In genomic region chr2:156338578-156338977, GRCh38 we compare ENCODE assay signal across 15 cellular contexts. TPM values are rescaled to one million over a fixed set of nuclear protein-coding genes. Genes with fewer than 3 reads are reported as not detected.
DNase-seq lines count a peak whose midpoint lies in the region; ATAC-seq and TF ChIP-seq lines count a peak whose summit lies in the region.
"Had no signal": no experiment of that assay in that cellular context is flagged by ENCODE, and none has a peak within 500 bp of the region (broad histone marks: within the 10 kb centered on the region; RNA-seq: fewer than 3 reads in every experiment).

No MANE protein-coding gene starts in this region.

- WGBS in psoas muscle, 3 donors, result 64 to 75% (median 73%) methylated on average over 2 of the region's 2 CpGs

- H3K9me3 ChIP-seq in breast epithelium (no peaks in the 10 kb centered on the region), psoas muscle (no peaks in the 10 kb centered on the region)

- H3K27ac ChIP-seq in breast epithelium, result peak overlapping the region; percentile 2 to 15
- H3K27ac ChIP-seq in psoas muscle, result peak overlapping the region; percentile 100
- H3K27ac ChIP-seq: parathyroid adenoma had no signal

- H3K27me3 ChIP-seq in breast epithelium, result no peaks in the 10 kb centered on the region
- no peaks in the 10 kb centered on the region for H3K27me3 ChIP-seq in psoas muscle (ENCODE audit: insufficient read depth in 3 of 3, low read length in 2 of 3)

- H3K4me1 ChIP-seq in breast epithelium, result peaks cover 0 to 16% of the 10 kb centered on the region in 2 donors
- H3K4me1 ChIP-seq in psoas muscle, result peaks cover 44% of the 10 kb centered on the region

- peak; percentile 80 for DNase-seq in DMS53 treated with DMSO at 0.1 percent for 48 hours (lab: John Stamatoyannopoulos, UW; ENCODE audit: unreplicated experiment)
- DNase-seq in LNCaP clone FGC (ENCODE audit: low read depth), result peak; percentile 56
- DNase-seq in breast epithelium (ENCODE audit: low spot score in 2 of 2), result no peak
- no peak for DNase-seq in psoas muscle
- no peak for DNase-seq in stimulated activated CD4-positive, alpha-beta T cell treated with anti-CD3 and anti-CD28 coated beads, Interleukin-4, amount 100 ng/mL, for 24 hours
- DNase-seq: activated gamma-delta T cell treated with Interleukin-2 at 50 U/mL for 16 hours, DND-41, foreskin fibroblast, left ventricle myocardium superior, NCI-H2107, SHP77 treated with DMSO at 0.1 percent for 48 hours had no signal

- intact Hi-C loops in breast epithelium (cut with DNase I; ENCODE audit: low total_unique reads) (no loop called here), psoas muscle (cut with DNase I) (loop anchor here (10.0 kb wide), 2 partner anchors 246 to 556 kb away; no protein-coding TSS in a partner anchor)

- ATAC-seq in psoas muscle, result no peak
- no peak for ATAC-seq in GM19397 (IDR thresholded peaks at IDR 0.05; ENCODE audit: unreplicated experiment)
- no peak for ATAC-seq in GM18505 (IDR thresholded peaks at IDR 0.05; ENCODE audit: unreplicated experiment)
- ATAC-seq: activated CD4-positive, CD25-positive, alpha-beta regulatory T cell treated with anti-CD3 and anti-CD28 coated beads, Interleukin-2, amount 50 U/mL, for 24 hours; left ventricle myocardium superior had no signal

- TF ChIP-seq POLR2A in breast epithelium (IDR thresholded peaks at IDR 0.05) (no peak), GM18505 (IDR thresholded peaks at IDR 0.05; ENCODE audit: borderline replicate concordance, extremely low read depth, insufficient read depth, insufficient read length) (no peak)

- TF ChIP-seq CTCF in LNCaP clone FGC (IDR thresholded peaks at IDR 0.05; ENCODE audit: control insufficient read depth, extremely low read depth, insufficient read depth) (no peak), breast epithelium (IDR thresholded peaks at IDR 0.05) (no peak), psoas muscle (IDR thresholded peaks at IDR 0.05) (no peak)

- no peak overlapping the region for H3K4me3 ChIP-seq in LNCaP clone FGC (ENCODE audit: low read depth, low read length)
- H3K4me3 ChIP-seq in breast epithelium, result no peak overlapping the region
- H3K4me3 ChIP-seq in psoas muscle, result no peak overlapping the region

- no peaks in the 10 kb centered on the region for H3K36me3 ChIP-seq in breast epithelium
- no peaks in the 10 kb centered on the region for H3K36me3 ChIP-seq in psoas muscle (ENCODE audit: insufficient read depth in 1 of 2, low read depth in 1 of 2)

RNA-seq across cellular contexts. Expression of gene NR4A2, which starts 6.1 kb away (rescaled TPM):
- total RNA-seq in breast epithelium, result 10 to 100 TPM in 1 of 3 donors, 1 to 10 TPM in 2; 3.8 to 29.4 (median 7.9) TPM
- 1 to 10 TPM in 2 of 4 donors, under 1 TPM in 2; 0.86 to 2.3 (median 1.3) TPM for total RNA-seq in psoas muscle
- 1 to 10 TPM in 2 of 3 donors, under 1 TPM in 1; 0.31 to 1.4 (median 1.2) TPM for polyA plus RNA-seq in psoas muscle

Comparison
In these comparisons a context has a peak if more than half of its experiments do, and no peak if none do; other contexts are left out.
1. DNase-seq: peak in DMS53 treated with DMSO at 0.1 percent for 48 hours (single experiment) and LNCaP clone FGC (single experiment); none in breast epithelium (0 of 2), psoas muscle (0 of 2) and stimulated activated CD4-positive, alpha-beta T cell treated with anti-CD3 and anti-CD28 coated beads, Interleukin-4, amount 100 ng/mL, for 24 hours (single experiment).